31 cellular contexts compared by ENCODE assay signal in the genomic region with DNA sequence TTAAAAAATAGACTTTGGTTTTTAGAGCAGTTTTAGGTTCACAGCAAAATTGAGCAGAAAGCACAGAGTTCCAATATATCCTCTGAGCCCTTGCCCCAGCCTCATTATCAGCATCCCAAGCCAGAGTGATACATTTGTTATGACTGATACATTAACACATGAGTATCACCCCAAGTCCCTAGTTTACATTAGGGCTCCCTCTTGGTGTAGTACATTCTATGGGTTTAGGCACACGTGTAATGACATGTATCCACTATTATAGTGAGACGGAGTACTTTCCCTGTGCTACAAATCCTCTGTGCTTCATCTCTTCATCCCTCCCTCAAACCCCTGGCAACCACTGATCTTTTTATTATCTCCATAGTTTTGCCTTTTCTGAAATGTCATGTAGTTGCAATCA. TPM values are rescaled to one million over a fixed set of nuclear protein-coding genes. Genes with fewer than 3 reads are reported as not detected.
"Had no signal": no experiment of that assay in that cellular context is flagged by ENCODE, and none has a peak within 500 bp of the region (broad histone marks: within the 10 kb centered on the region; RNA-seq: fewer than 3 reads in every experiment).

No MANE protein-coding gene starts in this region.

- DNase-seq: activated B cell treated with CpG ODN at 0.5 μM for 24 hours; activated CD4-positive, alpha-beta memory T cell treated with anti-CD3 and anti-CD28 coated beads for 36 hours; activated CD4-positive, alpha-beta T cell treated with anti-CD3 and anti-CD28 coated beads for 4 hours; activated CD4-positive, alpha-beta T cell treated with anti-CD3 and anti-CD28 coated beads, Interleukin-2, amount 50 U/mL, for 1 hour; activated CD4-positive, CD25-positive, alpha-beta regulatory T cell treated with anti-CD3 and anti-CD28 coated beads, Interleukin-2, amount 50 U/mL, for 72 hours; activated CD8-positive, alpha-beta memory T cell treated with anti-CD3 and anti-CD28 coated beads, Interleukin-2, amount 50 U/mL, for 4 hours; activated gamma-delta T cell treated with Interleukin-2 at 50 U/mL for 16 hours; activated naive CD4-positive, alpha-beta T cell treated with anti-CD3 and anti-CD28 coated beads for 36 hours; activated T-cell treated with anti-CD3 and anti-CD28 coated beads for 4 hours; activated T-cell treated with anti-CD3 and anti-CD28 coated beads, Interleukin-2, amount 50 U/mL, for 4 hours; adrenal gland; body of pancreas; central memory CD4-positive, alpha-beta T cell; NCI-H1092 treated with DMSO at 0.1 percent for 48 hours; NCI-H1417 treated with DMSO at 0.1 percent for 48 hours; NCI-H187 treated with DMSO at 0.1 percent for 48 hours; NCI-H2081; NCI-H2171 treated with DMSO at 0.1 percent for 48 hours; NCI-H2227 treated with DMSO at 0.1 percent for 48 hours; NCI-H446; NCI-H524; Right ventricle myocardium superior; SW 1271; T-helper 9 cell had no signal

- FAIRE-seq: astrocyte, RCC 7860 had no signal

- H3K4me3 ChIP-seq: adrenal gland, body of pancreas had no signal

- H3K4me2 ChIP-seq: KMS-11 had no signal

- H3K4me1 ChIP-seq: adrenal gland, body of pancreas had no signal

- H3K9me3 ChIP-seq: adrenal gland, body of pancreas had no signal

- ATAC-seq: activated naive CD4-positive, alpha-beta T cell treated with anti-CD3 and anti-CD28 coated beads, Interleukin-2, amount 50 U/mL, for 72 hours; activated T-cell treated with anti-CD3 and anti-CD28 coated beads, Interleukin-2, amount 50 U/mL, for 4 hours; body of pancreas had no signal

- H3K27me3 ChIP-seq: adrenal gland, body of pancreas had no signal

- H3K36me3 ChIP-seq: adrenal gland had no signal

- H3K27ac ChIP-seq: adrenal gland, body of pancreas, KMS-11, RWPE1, VCaP had no signal

RNA-seq across cellular contexts. Expression of a gene that starts 22.5 kb away (rescaled TPM):
- total RNA-seq: activated B cell treated with CpG ODN at 0.5 μM for 24 hours; activated CD4-positive, alpha-beta memory T cell treated with anti-CD3 and anti-CD28 coated beads for 36 hours; activated naive CD4-positive, alpha-beta T cell treated with anti-CD3 and anti-CD28 coated beads for 36 hours; activated naive CD4-positive, alpha-beta T cell treated with anti-CD3 and anti-CD28 coated beads, Interleukin-2, amount 50 U/mL, for 72 hours; activated T-cell treated with anti-CD3 and anti-CD28 coated beads, Interleukin-2, amount 50 U/mL, for 4 hours; activated T-helper 1 cell treated with anti-CD3 and anti-CD28 coated beads, Interleukin-12 subunit alpha, Interleukin-12 subunit beta, Interleukin-2, Interleukin-4 antibody, amounts not matched to agents 30 ng/mL and 10 ng/mL and 1 ng/mL, durations not matched to agents 14 hours and 24 hours and 36 hours; adrenal gland; Right ventricle myocardium superior had no signal
- polyA plus RNA-seq: adrenal gland had no signal
